Comparison of ENCODE assay signal across 1 cellular context in genomic region chr3:179853176-179853575, GRCh38.
A peak's percentile ranks its signal among the peaks of the same experiment; 100 is the strongest.
TF ChIP-seq lines count a peak whose summit lies in the region.

No MANE protein-coding gene starts in this region.

TF ChIP-seq in GM12878, 131 proteins besides CTCF, POLR2A, EP300 and RAD21 (continued from another document):
- TF ChIP-seq PAX5 (IDR thresholded peaks at IDR 0.05; ENCODE audit: borderline replicate concordance, low read depth, low read length) (peak; percentile 19; the same call in 1 of the 2 replicates), ZZZ3 (IDR thresholded peaks at IDR 0.05; ENCODE audit: control insufficient read depth, insufficient read length, low read depth) (no peak), CEBPZ (IDR thresholded peaks at IDR 0.05; ENCODE audit: low read depth, low read length) (no peak), MEF2A (IDR thresholded peaks at IDR 0.05; ENCODE audit: insufficient read depth, low read depth, low read length) (peak; percentile 82), RUNX3 (IDR thresholded peaks at IDR 0.05; ENCODE audit: low read length) (peak; percentile 86), TBL1XR1 (IDR thresholded peaks at IDR 0.05; ENCODE audit: low read depth, low read length) (no peak), POLR2AphosphoS2 (IDR thresholded peaks at IDR 0.05; ENCODE audit: low read depth, low read length) (no peak), CREM (IDR thresholded peaks at IDR 0.05; ENCODE audit: low read depth) (no peak)
